In the genomic region with DNA sequence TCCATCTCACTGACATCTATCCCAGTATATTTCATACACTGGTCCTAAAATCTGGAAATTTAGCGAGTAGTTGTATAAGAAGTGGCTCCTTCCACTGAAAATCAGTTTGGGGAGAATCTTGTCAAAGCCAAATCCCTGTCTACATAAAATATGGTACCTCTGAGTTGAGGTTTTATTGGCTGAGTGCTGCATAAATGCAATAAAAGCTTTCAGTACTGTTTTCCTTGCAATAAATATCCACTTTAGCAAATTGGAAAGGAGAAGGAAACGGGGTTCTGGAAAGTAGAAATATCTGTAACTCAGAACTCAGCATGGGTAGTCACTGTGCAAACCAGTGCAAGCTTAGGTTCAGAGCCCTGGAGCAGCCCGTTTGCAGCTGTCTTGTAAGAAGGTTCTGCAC, we compare ENCODE assay signal across 27 cellular contexts.
"Had no signal": no experiment of that assay in that cellular context is flagged by ENCODE, and none has a peak within 500 bp of the region (broad histone marks: within the 10 kb centered on the region; RNA-seq: fewer than 3 reads in every experiment).

No MANE protein-coding gene starts in this region.

- H3K9me3 Mint-ChIP-seq: natural killer cell treated with Interleukin-12 subunit alpha and Interleukin-12 subunit beta and Interleukin-15 and Interleukin-18, amount 100 ng/mL, for 72 hours; neural progenitor cell; stimulated activated effector memory CD8-positive, alpha-beta T cell treated with anti-CD3 and anti-CD28 coated beads, Interleukin-12 subunit alpha, Interleukin-12 subunit beta, amount 100 ng/mL, for 72 hours; stimulated activated naive B cell treated with anti-CD40 and anti-IgM and Interleukin-4, amounts not matched to agents 10 μg/mL and 1 μg/mL and 100 μg/mL, for 72 hours; stimulated activated naive CD8-positive, alpha-beta T cell treated with anti-CD3 and anti-CD28 coated beads, Interleukin-15, Interleukin-2, amounts not matched to agents 100 ng/mL and 50 ng/mL, for 24 hours had no signal

- H3K27me3 ChIP-seq: neural progenitor cell, ovary, right lobe of liver, sigmoid colon, stomach, thyroid gland, tibial nerve, upper lobe of left lung, vagina had no signal

- H3K27ac ChIP-seq: neural progenitor cell, ovary, parathyroid adenoma, psoas muscle, right lobe of liver, sigmoid colon, stomach, thoracic aorta, thyroid gland, tibial nerve, upper lobe of left lung, vagina had no signal

- H3K9me3 ChIP-seq: ovary, psoas muscle, right lobe of liver, sigmoid colon, stomach, thoracic aorta, thyroid gland, tibial nerve, upper lobe of left lung, vagina had no signal

- H3K27ac Mint-ChIP-seq: natural killer cell treated with Interleukin-12 subunit alpha and Interleukin-12 subunit beta and Interleukin-15 and Interleukin-18, amount 100 ng/mL, for 72 hours; neural progenitor cell; progenitor cell of endocrine pancreas; stimulated activated effector memory CD8-positive, alpha-beta T cell treated with anti-CD3 and anti-CD28 coated beads, Interleukin-12 subunit alpha, Interleukin-12 subunit beta, amount 100 ng/mL, for 72 hours; stimulated activated naive B cell treated with anti-CD40 and anti-IgM and Interleukin-4, amounts not matched to agents 10 μg/mL and 1 μg/mL and 100 μg/mL, for 72 hours; stimulated activated naive CD8-positive, alpha-beta T cell treated with anti-CD3 and anti-CD28 coated beads, Interleukin-15, Interleukin-2, amounts not matched to agents 100 ng/mL and 50 ng/mL, for 24 hours had no signal

- H3K36me3 Mint-ChIP-seq: neural progenitor cell had no signal

- DNase-seq: occipital lobe; ovary; posterior cingulate gyrus; psoas muscle; right cardiac atrium; right lobe of liver; sigmoid colon; small intestine; stimulated activated CD4-positive, alpha-beta T cell treated with anti-CD3 and anti-CD28 coated beads, Interleukin-15, amount 100 ng/mL, for 24 hours; stimulated activated CD4-positive, alpha-beta T cell treated with anti-CD3 and anti-CD28 coated beads, Interleukin-2, amount 100 ng/mL, for 24 hours; stimulated activated CD4-positive, alpha-beta T cell treated with anti-CD3 and anti-CD28 coated beads, Interleukin-2, amount 100 ng/mL, for 48 hours; stimulated activated CD4-positive, alpha-beta T cell treated with anti-CD3 and anti-CD28 coated beads, Interleukin-4, amount 100 ng/mL, for 24 hours; stimulated activated naive B cell treated with anti-CD40 and anti-IgM and Interleukin-4, amounts not matched to agents 10 μg/mL and 1 μg/mL and 100 μg/mL, for 72 hours; stimulated activated naive CD4-positive, alpha-beta T cell treated with Interleukin-2 at 50 U/mL for 16 hours; stomach; thyroid gland; trophoblast cell; upper lobe of left lung had no signal

- H3K4me1 Mint-ChIP-seq: neural progenitor cell; stimulated activated effector memory CD8-positive, alpha-beta T cell treated with anti-CD3 and anti-CD28 coated beads, Interleukin-12 subunit alpha, Interleukin-12 subunit beta, amount 100 ng/mL, for 72 hours had no signal

- H3K36me3 ChIP-seq: neural progenitor cell, ovary, right lobe of liver, sigmoid colon, thoracic aorta, thyroid gland, vagina had no signal

- H3K79me2 ChIP-seq: parathyroid adenoma had no signal

- H3K4me3 Mint-ChIP-seq: natural killer cell treated with Interleukin-12 subunit alpha and Interleukin-12 subunit beta and Interleukin-15 and Interleukin-18, amount 100 ng/mL, for 72 hours; neural progenitor cell; stimulated activated effector memory CD8-positive, alpha-beta T cell treated with anti-CD3 and anti-CD28 coated beads, Interleukin-12 subunit alpha, Interleukin-12 subunit beta, amount 100 ng/mL, for 72 hours; stimulated activated naive B cell treated with anti-CD40 and anti-IgM and Interleukin-4, amounts not matched to agents 10 μg/mL and 1 μg/mL and 100 μg/mL, for 72 hours; stimulated activated naive CD8-positive, alpha-beta T cell treated with anti-CD3 and anti-CD28 coated beads, Interleukin-15, Interleukin-2, amounts not matched to agents 100 ng/mL and 50 ng/mL, for 24 hours had no signal

- H3K4me3 ChIP-seq: neural progenitor cell, ovary, psoas muscle, right lobe of liver, sigmoid colon, stomach, thoracic aorta, thyroid gland, tibial nerve, upper lobe of left lung, vagina had no signal

- H2AFZ ChIP-seq: neural progenitor cell, parathyroid adenoma had no signal

- H3K27me3 Mint-ChIP-seq: natural killer cell treated with Interleukin-12 subunit alpha and Interleukin-12 subunit beta and Interleukin-15 and Interleukin-18, amount 100 ng/mL, for 72 hours; progenitor cell of endocrine pancreas; stimulated activated naive B cell treated with anti-CD40 and anti-IgM and Interleukin-4, amounts not matched to agents 10 μg/mL and 1 μg/mL and 100 μg/mL, for 72 hours; stimulated activated naive CD8-positive, alpha-beta T cell treated with anti-CD3 and anti-CD28 coated beads, Interleukin-15, Interleukin-2, amounts not matched to agents 100 ng/mL and 50 ng/mL, for 24 hours had no signal

- H3K4me1 ChIP-seq: neural progenitor cell, parathyroid adenoma, psoas muscle, right lobe of liver, stomach, thyroid gland, tibial nerve, upper lobe of left lung, vagina had no signal

- H3K4me2 ChIP-seq: neural progenitor cell had no signal

- ATAC-seq: natural killer cell treated with Interleukin-12 subunit alpha and Interleukin-12 subunit beta and Interleukin-15 and Interleukin-18, amount 100 ng/mL, for 72 hours; psoas muscle; right cardiac atrium; right lobe of liver; stimulated activated effector memory CD8-positive, alpha-beta T cell treated with anti-CD3 and anti-CD28 coated beads, Interleukin-12 subunit alpha, Interleukin-12 subunit beta, amount 100 ng/mL, for 72 hours; stimulated activated naive B cell treated with anti-CD40 and anti-IgM and Interleukin-4, amounts not matched to agents 10 μg/mL and 1 μg/mL and 100 μg/mL, for 72 hours had no signal
